In genomic region chr2:27889774-27890145, GRCh38 we compare ENCODE assay signal across 8 cellular contexts. TPM values are rescaled to one million over a fixed set of nuclear protein-coding genes. Genes with fewer than 3 reads are reported as not detected.
DNase-seq lines count a peak whose midpoint lies in the region; ATAC-seq and TF ChIP-seq lines count a peak whose summit lies in the region.

No MANE protein-coding gene starts in this region.

- TF ChIP-seq POLR2A in stomach (IDR thresholded peaks at IDR 0.05) = no peak

- ATAC-seq in HG03095 (IDR thresholded peaks at IDR 0.05; ENCODE audit: unreplicated experiment) = peak; percentile 17

- H3K27me3 ChIP-seq in adipocyte (replicated peaks; ENCODE audit: control insufficient read depth, insufficient read depth, low read length) (no peaks in the 10 kb centered on the region), iPS-20b (ENCODE audit: insufficient read depth, low read length) (no peaks in the 10 kb centered on the region), stomach (no peaks in the 10 kb centered on the region)

- no peak for TF ChIP-seq CTCF in C4-2B (conservative IDR thresholded peaks at IDR 0.05)
- TF ChIP-seq CTCF in stomach (IDR thresholded peaks at IDR 0.05) = no peak

- H3K9me3 ChIP-seq in adipocyte (ENCODE audit: control insufficient read depth, low read length) (no peaks in the 10 kb centered on the region), iPS-20b (ENCODE audit: insufficient read depth, low read depth, low read length) (no peaks in the 10 kb centered on the region), stomach (no peaks in the 10 kb centered on the region)

- peak; percentile 16 for DNase-seq in adipocyte (ENCODE audit: low read depth)
- no peak for DNase-seq in stomach
- no peak for DNase-seq in NCI-H748 (lab: John Stamatoyannopoulos, UW; ENCODE audit: unreplicated experiment)
- no peak for DNase-seq in 8988T
- DNase-seq in stimulated activated CD4-positive, alpha-beta T cell treated with anti-CD3 and anti-CD28 coated beads, Interleukin-4, amount 100 ng/mL, for 1 hour = no peak

- H3K36me3 ChIP-seq in adipocyte (ENCODE audit: control insufficient read depth, insufficient read depth, low read length, severe bottlenecking) = no peaks in the 10 kb centered on the region
- no peaks in the 10 kb centered on the region for H3K36me3 ChIP-seq in iPS-20b (ENCODE audit: insufficient read depth, low read depth, low read length)
- H3K36me3 ChIP-seq in stomach = peaks cover 0 to 5% (median 0%) of the 10 kb centered on the region in 4 donors

- intact Hi-C loops in stomach (cut with DNase I; ENCODE audit: low total_unique reads) = no loop called here

- 12 to 22% (median 17%) methylated on average over 9 to 10 of the region's 10 CpGs for WGBS in stomach, 5 donors

- H3K9ac ChIP-seq in adipocyte (ENCODE audit: low read length) (peak overlapping the region; percentile 90), iPS-20b (ENCODE audit: low read depth, low read length) (peak overlapping the region; percentile 83; the same call in 1 of the 2 replicates)

- H3K27ac ChIP-seq in C4-2B (peak overlapping the region; percentile 83), iPS-20b (ENCODE audit: low read length) (no peak overlapping the region), stomach (peak overlapping the region; percentile 92 to 99 (median 96))

- H3K4me1 ChIP-seq in adipocyte (ENCODE audit: control insufficient read depth, insufficient read depth, low read length) (peaks cover 37% of the 10 kb centered on the region), iPS-20b (ENCODE audit: insufficient read depth, low read length) (no peaks in the 10 kb centered on the region), stomach (peaks cover 0 to 42% (median 26%) of the 10 kb centered on the region in 4 donors)

- TF ChIP-seq EP300 in stomach (IDR thresholded peaks at IDR 0.05) = no peak

- H3K4me3 ChIP-seq in adipocyte (ENCODE audit: low read length) = peak overlapping the region; percentile 97
- peak overlapping the region; percentile 83 for H3K4me3 ChIP-seq in iPS-20b (ENCODE audit: low read length)
- peak overlapping the region; percentile 61 to 87 (median 70) for H3K4me3 ChIP-seq in stomach

RNA-seq across cellular contexts. Expression of gene RBKS, which starts 0.4 kb away (rescaled TPM):
- total RNA-seq in stomach = 1 to 10 TPM in 2 of 5 donors, not detected in 3; 2.7 to 2.9 TPM
- 1 to 10 TPM in 2 of 3 donors, under 1 TPM in 1; 0.76 to 1.9 (median 1.4) TPM for polyA plus RNA-seq in stomach

RNA-seq across cellular contexts. Expression of gene BABAM2, which starts 0.8 kb away (rescaled TPM):
- total RNA-seq in stomach = 10 to 100 TPM; 14.2 to 41.4 (median 24.1) TPM
- 10 to 100 TPM; 16.0 to 24.3 (median 16.2) TPM for polyA plus RNA-seq in stomach
